ENCODE assay signal across 1 cellular context in genomic region chr19:37991841-37992248, GRCh38.
TF ChIP-seq lines count a peak whose summit lies in the region.

No MANE protein-coding gene starts in this region.

TF ChIP-seq in IMR-90, 13 proteins besides CTCF, POLR2A, EP300 and RAD21:
- TF ChIP-seq, protein P1, sequence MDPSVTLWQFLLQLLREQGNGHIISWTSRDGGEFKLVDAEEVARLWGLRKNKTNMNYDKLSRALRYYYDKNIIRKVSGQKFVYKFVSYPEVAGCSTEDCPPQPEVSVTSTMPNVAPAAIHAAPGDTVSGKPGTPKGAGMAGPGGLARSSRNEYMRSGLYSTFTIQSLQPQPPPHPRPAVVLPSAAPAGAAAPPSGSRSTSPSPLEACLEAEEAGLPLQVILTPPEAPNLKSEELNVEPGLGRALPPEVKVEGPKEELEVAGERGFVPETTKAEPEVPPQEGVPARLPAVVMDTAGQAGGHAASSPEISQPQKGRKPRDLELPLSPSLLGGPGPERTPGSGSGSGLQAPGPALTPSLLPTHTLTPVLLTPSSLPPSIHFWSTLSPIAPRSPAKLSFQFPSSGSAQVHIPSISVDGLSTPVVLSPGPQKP (IDR thresholded peaks at IDR 0.05; ENCODE audit: borderline replicate concordance, low read depth, low read length) = no peak
- TF ChIP-seq NFE2L2 (IDR thresholded peaks at IDR 0.05; ENCODE audit: low read depth, low read length) = no peak
- no peak for TF ChIP-seq MAFK (IDR thresholded peaks at IDR 0.05; ENCODE audit: low read depth, low read length)
- TF ChIP-seq RCOR1 (IDR thresholded peaks at IDR 0.05; ENCODE audit: insufficient replicate concordance, low read length) = no peak
- TF ChIP-seq FOS (IDR thresholded peaks at IDR 0.05; ENCODE audit: low read depth, low read length) = no peak
- TF ChIP-seq CEBPB (IDR thresholded peaks at IDR 0.05; ENCODE audit: low read depth, low read length) = no peak
- no peak for TF ChIP-seq CHD1 (IDR thresholded peaks at IDR 0.05; ENCODE audit: low read depth, low read length)
- TF ChIP-seq SMC3 (IDR thresholded peaks at IDR 0.05; ENCODE audit: low read depth, low read length) = no peak
- TF ChIP-seq, protein P2, sequence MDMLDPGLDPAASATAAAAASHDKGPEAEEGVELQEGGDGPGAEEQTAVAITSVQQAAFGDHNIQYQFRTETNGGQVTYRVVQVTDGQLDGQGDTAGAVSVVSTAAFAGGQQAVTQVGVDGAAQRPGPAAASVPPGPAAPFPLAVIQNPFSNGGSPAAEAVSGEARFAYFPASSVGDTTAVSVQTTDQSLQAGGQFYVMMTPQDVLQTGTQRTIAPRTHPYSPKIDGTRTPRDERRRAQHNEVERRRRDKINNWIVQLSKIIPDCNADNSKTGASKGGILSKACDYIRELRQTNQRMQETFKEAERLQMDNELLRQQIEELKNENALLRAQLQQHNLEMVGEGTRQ (IDR thresholded peaks at IDR 0.05; ENCODE audit: low read depth, low read length) = no peak; the same call in 1 of the 2 replicates
- TF ChIP-seq MXI1 (IDR thresholded peaks at IDR 0.05; ENCODE audit: borderline replicate concordance, low read depth, low read length) = no peak
- TF ChIP-seq BHLHE40 (IDR thresholded peaks at IDR 0.05; ENCODE audit: low read depth, low read length) = no peak
